Comparison of ENCODE assay signal across 27 cellular contexts in genomic region chr20:58381627-58382026, GRCh38. TPM values are rescaled to one million over a fixed set of nuclear protein-coding genes. Genes with fewer than 3 reads are reported as not detected.
DNase-seq lines count a peak whose midpoint lies in the region; FAIRE-seq and TF ChIP-seq lines count a peak whose summit lies in the region.
"Had no signal": no experiment of that assay in that cellular context is flagged by ENCODE, and none has a peak within 500 bp of the region (broad histone marks: within the 10 kb centered on the region; RNA-seq: fewer than 3 reads in every experiment).

No MANE protein-coding gene starts in this region.

- no peak for TF ChIP-seq POLR2A in suprapubic skin (IDR thresholded peaks at IDR 0.05)

- H3K36me3 ChIP-seq in HEK293 (ENCODE audit: control insufficient read depth in 2 of 2, insufficient read depth in 1 of 2, low read length in 2 of 2): no peaks in the 10 kb centered on the region
- H3K36me3 ChIP-seq in suprapubic skin: no peaks in the 10 kb centered on the region
- H3K36me3 ChIP-seq in tibial artery: no peaks in the 10 kb centered on the region
- H3K36me3 ChIP-seq: BE2C, BLaER1 had no signal

- peaks cover 9% of the 10 kb centered on the region for H3K36me3 Mint-ChIP-seq in endothelial cell (ENCODE audit: low read depth, unreplicated experiment)
- H3K36me3 Mint-ChIP-seq: CD14-positive monocyte had no signal

- POLR2A ChIA-PET in HEK293 (lab: Yijun Ruan, JAX): no interaction called here

- H3K27ac Mint-ChIP-seq in endothelial cell (ENCODE audit: unreplicated experiment): no peak overlapping the region
- H3K27ac Mint-ChIP-seq: CD14-positive monocyte; CD4-positive, alpha-beta memory T cell; CD8-positive, alpha-beta memory T cell had no signal

- TF ChIP-seq EP300 in suprapubic skin (IDR thresholded peaks at IDR 0.05): no peak

- DNase-seq in HTR-8/SVneo (ENCODE audit: insufficient read length, low spot score) (no peak), endothelial cell (ENCODE audit: low spot score) (no peak), suprapubic skin (ENCODE audit: low spot score in 2 of 2) (no peak), tibial artery (no peak), NCI-H1092 (lab: John Stamatoyannopoulos, UW) (no peak)
- DNase-seq: 8988T; ACHN; BE2C; C1 segment of cervical spinal cord; CD4-positive, alpha-beta memory T cell; CD4-positive, CD25-positive, alpha-beta regulatory T cell; CD8-positive, alpha-beta memory T cell; COR-L47; DMS 273 treated with DMSO at 0.1 percent for 48 hours; DMS153; DMS53; DMS79; DND-41; EL; GDM1 had no signal

- H3K4me3 Mint-ChIP-seq in endothelial cell (ENCODE audit: unreplicated experiment): peak overlapping the region; percentile 27
- H3K4me3 Mint-ChIP-seq: CD14-positive monocyte; CD4-positive, alpha-beta memory T cell; CD4-positive, CD25-positive, alpha-beta regulatory T cell; CD8-positive, alpha-beta memory T cell had no signal

- TF ChIP-seq CTCF in HEK293 (tag by site-specific recombination; IDR thresholded peaks at IDR 0.05) (no peak), endothelial cell (IDR thresholded peaks at IDR 0.05; ENCODE audit: unreplicated experiment) (no peak), suprapubic skin (IDR thresholded peaks at IDR 0.05) (no peak), tibial artery (IDR thresholded peaks at IDR 0.05) (no peak)

- FAIRE-seq in HTR-8/SVneo (lab: Jason Lieb, UNC): peak; percentile 96
- FAIRE-seq: A204.1, GM12878, GM12892, GM18507 had no signal

- H3K27ac ChIP-seq in HEK293 (ENCODE audit: extremely low read depth, low read depth, low read length) (no peak overlapping the region), suprapubic skin (no peak overlapping the region), tibial artery (no peak overlapping the region)
- H3K27ac ChIP-seq: BLaER1 had no signal

- WGBS in suprapubic skin: 94% methylated on average over 7 of the region's 7 CpGs

- intact Hi-C loops in tibial artery (cut with DNase I; ENCODE audit: low total_unique reads): no loop called here

- H3K4me1 ChIP-seq in HEK293 (ENCODE audit: control insufficient read depth, insufficient read depth, low read length): no peaks in the 10 kb centered on the region
- H3K4me1 ChIP-seq in suprapubic skin: no peaks in the 10 kb centered on the region
- no peaks in the 10 kb centered on the region for H3K4me1 ChIP-seq in tibial artery
- H3K4me1 ChIP-seq: BE2C, BLaER1 had no signal

- CTCF ChIA-PET in HEK293 (lab: Yijun Ruan, JAX): no interaction called here

- H3K27me3 Mint-ChIP-seq in endothelial cell (ENCODE audit: unreplicated experiment): no peaks in the 10 kb centered on the region

- H3K9me3 ChIP-seq in HEK293 (ENCODE audit: control insufficient read depth, insufficient read depth, low read depth, low read length): no peaks in the 10 kb centered on the region
- H3K9me3 ChIP-seq in suprapubic skin: no peaks in the 10 kb centered on the region
- peaks cover 0 to 5% (median 0%) of the 10 kb centered on the region in 3 donors for H3K9me3 ChIP-seq in tibial artery

- H3K4me1 Mint-ChIP-seq in endothelial cell (ENCODE audit: unreplicated experiment): no peaks in the 10 kb centered on the region
- H3K4me1 Mint-ChIP-seq: CD14-positive monocyte; CD4-positive, alpha-beta memory T cell; CD4-positive, CD25-positive, alpha-beta regulatory T cell; CD8-positive, alpha-beta memory T cell had no signal

- H3K4me3 ChIP-seq in HEK293 (ENCODE audit: low read depth, low read length): no peak overlapping the region
- H3K4me3 ChIP-seq in suprapubic skin: no peak overlapping the region
- H3K4me3 ChIP-seq in tibial artery: no peak overlapping the region
- H3K4me3 ChIP-seq: BLaER1, GM12878 had no signal

- H3K27me3 ChIP-seq in suprapubic skin (peaks cover 11% of the 10 kb centered on the region), tibial artery (peaks cover 0 to 13% of the 10 kb centered on the region in 2 donors)
- H3K27me3 ChIP-seq: BE2C, BLaER1 had no signal

- no peaks in the 10 kb centered on the region for H3K9me3 Mint-ChIP-seq in endothelial cell (ENCODE audit: unreplicated experiment)

TF ChIP-seq in HEK293, 187 proteins besides CTCF, POLR2A, EP300 and RAD21:
- TF ChIP-seq ZSCAN5A (tag by site-specific recombination; IDR thresholded peaks at IDR 0.05): no peak
- TF ChIP-seq SETDB1 (IDR thresholded peaks at IDR 0.05; ENCODE audit: insufficient read length, low read length): peak; percentile 13

RNA-seq across cellular contexts. Expression of gene VAPB, which starts 7.4 kb away (rescaled TPM):
- total RNA-seq in endothelial cell (ENCODE audit: unreplicated experiment) (55.5 TPM), suprapubic skin (10 to 100 TPM; 10.9 to 20.4 (median 17.9) TPM)
